Comparison of ENCODE assay signal across 28 cellular contexts in genomic region chr7:111183373-111183772, GRCh38.
"Had no signal": no experiment of that assay in that cellular context is flagged by ENCODE, and none has a peak within 500 bp of the region (broad histone marks: within the 10 kb centered on the region; RNA-seq: fewer than 3 reads in every experiment).

No MANE protein-coding gene starts in this region.

- ATAC-seq: activated CD8-positive, alpha-beta T cell treated with anti-CD3 and anti-CD28 coated beads, Interleukin-2, amount 10 ng/mL, durations not matched to agents 7 days and 5 days; Panc1; T-helper 17 cell; WTC11 had no signal

- H3K4me3 ChIP-seq: adrenal gland, MG63, SJSA1 had no signal

- H3K27me3 ChIP-seq: adrenal gland, MG63, SJSA1 had no signal

- H3K36me3 ChIP-seq: adrenal gland, MG63, SJSA1 had no signal

- H3K9me3 ChIP-seq: adrenal gland, MG63, SJSA1 had no signal

- H3K4me1 ChIP-seq: adrenal gland, SJSA1 had no signal

- DNase-seq: activated CD4-positive, alpha-beta T cell treated with anti-CD3 and anti-CD28 coated beads for 48 hours; activated CD4-positive, alpha-beta T cell treated with anti-CD3 and anti-CD28 coated beads, Interleukin-2, amount 50 U/mL, for 4 hours; activated CD4-positive, CD25-positive, alpha-beta regulatory T cell treated with anti-CD3 and anti-CD28 coated beads, Interleukin-2, amount 50 U/mL, for 72 hours; activated CD8-positive, alpha-beta memory T cell treated with anti-CD3 and anti-CD28 coated beads, Interleukin-2, amount 50 U/mL, for 48 hours; activated CD8-positive, alpha-beta T cell treated with anti-CD3 and anti-CD28 coated beads, Interleukin-2, amount 10 ng/mL, durations not matched to agents 7 days and 5 days; activated naive CD4-positive, alpha-beta T cell treated with anti-CD3 and anti-CD28 coated beads, Interleukin-2, amount 50 U/mL, for 16 hours; activated naive CD8-positive, alpha-beta T cell treated with anti-CD3 and anti-CD28 coated beads, Interleukin-2, amount 10 ng/mL, durations not matched to agents 7 days and 5 days; activated T-cell treated with anti-CD3 and anti-CD28 coated beads, Interleukin-2, amount 50 U/mL, for 1 hour; adrenal gland; anterior cingulate cortex; MG63; MV-4-11; NCI-H1105; NCI-H1436; NCI-H1694 treated with DMSO at 0.1 percent for 48 hours; NCI-H2029 treated with DMSO at 0.1 percent for 48 hours; NCI-H345; NCI-H510A; NCI-H526 treated with DMSO at 0.1 percent for 48 hours; NK-92 treated with Interleukin-12 subunit alpha and Interleukin-12 subunit beta, amount 100 ng/mL, for 24 hours; OCI-M1; RPMI8226; SHP77; T-helper 17 cell; T-helper 9 cell had no signal

- H3K27ac ChIP-seq: adrenal gland, SJSA1 had no signal
